14 cellular contexts compared by ENCODE assay signal in genomic region chr17:75239778-75240393, GRCh38. TPM values are rescaled to one million over a fixed set of nuclear protein-coding genes. Genes with fewer than 3 reads are reported as not detected.
DNase-seq lines count a peak whose midpoint lies in the region; ATAC-seq and TF ChIP-seq lines count a peak whose summit lies in the region.
"Had no signal": no experiment of that assay in that cellular context is flagged by ENCODE, and none has a peak within 500 bp of the region (broad histone marks: within the 10 kb centered on the region; RNA-seq: fewer than 3 reads in every experiment).

No MANE protein-coding gene starts in this region.

- H3K4me1 Mint-ChIP-seq in activated naive CD8-positive, alpha-beta T cell (ENCODE audit: low read depth) = peaks cover 39% of the 10 kb centered on the region
- H3K4me1 Mint-ChIP-seq in activated naive CD8-positive, alpha-beta T cell treated with anti-CD3 and anti-CD28 coated beads, Interleukin-2, amount 50 U/mL, for 24 hours = peaks cover 49% of the 10 kb centered on the region
- H3K4me1 Mint-ChIP-seq in activated CD4-positive, alpha-beta memory T cell treated with anti-CD3 and anti-CD28 coated beads for 36 hours (ENCODE audit: low read depth) = peaks cover 52% of the 10 kb centered on the region

- no peak for TF ChIP-seq POLR2A in esophagus muscularis mucosa (IDR thresholded peaks at IDR 0.05; ENCODE audit: low read depth)
- no peak for TF ChIP-seq POLR2A in testis (IDR thresholded peaks at IDR 0.05)
- TF ChIP-seq POLR2A in heart left ventricle (IDR thresholded peaks at IDR 0.05) = no peak

- ATAC-seq in activated naive CD8-positive, alpha-beta T cell treated with anti-CD3 and anti-CD28 coated beads, Interleukin-2, amount 50 U/mL, for 24 hours = no peak
- no peak for ATAC-seq in GM21515 (IDR thresholded peaks at IDR 0.05; ENCODE audit: unreplicated experiment)
- no peak for ATAC-seq in heart left ventricle

- DNase-seq in activated naive CD8-positive, alpha-beta T cell treated with anti-CD3 and anti-CD28 coated beads, Interleukin-2, amount 50 U/mL, for 24 hours = no peak
- DNase-seq in activated CD4-positive, alpha-beta memory T cell treated with anti-CD3 and anti-CD28 coated beads for 36 hours = no peak
- no peak for DNase-seq in esophagus muscularis mucosa (ENCODE audit: extremely low spot score)
- DNase-seq in testis = no peak
- no peak for DNase-seq in NCI-H2081 treated with DMSO at 0.1 percent for 48 hours (lab: John Stamatoyannopoulos, UW)
- no peak for DNase-seq in heart left ventricle
- DNase-seq: HFFc6, NCI-H446 treated with DMSO at 0.1 percent for 48 hours, spleen, stomach had no signal

- H3K36me3 ChIP-seq in esophagus muscularis mucosa (peaks cover 59 to 100% (median 99%) of the 10 kb centered on the region in 4 donors), testis (ENCODE audit: low read depth, missing control alignments) (peaks cover 2% of the 10 kb centered on the region), heart left ventricle (peaks cover 0 to 100% (median 98%) of the 10 kb centered on the region in 9 donors)

- TF ChIP-seq CTCF in esophagus muscularis mucosa (IDR thresholded peaks at IDR 0.05) (no peak), testis (IDR thresholded peaks at IDR 0.05) (no peak), heart left ventricle (IDR thresholded peaks at IDR 0.05) (no peak)

- peaks cover 11 to 25% (median 20%) of the 10 kb centered on the region in 4 donors for H3K4me1 ChIP-seq in esophagus muscularis mucosa
- H3K4me1 ChIP-seq in testis = peaks cover 14% of the 10 kb centered on the region
- peaks cover 0 to 48% (median 9%) of the 10 kb centered on the region in 12 donors for H3K4me1 ChIP-seq in heart left ventricle
- H3K4me1 ChIP-seq: body of pancreas had no signal

- no peaks in the 10 kb centered on the region for H3K9me3 Mint-ChIP-seq in activated naive CD8-positive, alpha-beta T cell (ENCODE audit: low read depth)
- H3K9me3 Mint-ChIP-seq in activated naive CD8-positive, alpha-beta T cell treated with anti-CD3 and anti-CD28 coated beads, Interleukin-2, amount 50 U/mL, for 24 hours = no peaks in the 10 kb centered on the region
- no peaks in the 10 kb centered on the region for H3K9me3 Mint-ChIP-seq in activated CD4-positive, alpha-beta memory T cell treated with anti-CD3 and anti-CD28 coated beads for 36 hours
- H3K9me3 Mint-ChIP-seq: HFFc6 had no signal

- peaks cover 4% of the 10 kb centered on the region for H3K36me3 Mint-ChIP-seq in activated naive CD8-positive, alpha-beta T cell
- H3K36me3 Mint-ChIP-seq in activated naive CD8-positive, alpha-beta T cell treated with anti-CD3 and anti-CD28 coated beads, Interleukin-2, amount 50 U/mL, for 24 hours (ENCODE audit: low read depth) = peaks cover 57% of the 10 kb centered on the region
- peaks cover 65% of the 10 kb centered on the region for H3K36me3 Mint-ChIP-seq in activated CD4-positive, alpha-beta memory T cell treated with anti-CD3 and anti-CD28 coated beads for 36 hours

- no peak for TF ChIP-seq EP300 in esophagus muscularis mucosa (IDR thresholded peaks at IDR 0.05)

- H3K4me3 ChIP-seq in esophagus muscularis mucosa (no peak overlapping the region), testis (no peak overlapping the region), heart left ventricle (no peak overlapping the region)
- H3K4me3 ChIP-seq: body of pancreas, stomach had no signal

- H3K4me3 Mint-ChIP-seq in activated naive CD8-positive, alpha-beta T cell = no peak overlapping the region
- H3K4me3 Mint-ChIP-seq in activated naive CD8-positive, alpha-beta T cell treated with anti-CD3 and anti-CD28 coated beads, Interleukin-2, amount 50 U/mL, for 24 hours = no peak overlapping the region
- H3K4me3 Mint-ChIP-seq in activated CD4-positive, alpha-beta memory T cell treated with anti-CD3 and anti-CD28 coated beads for 36 hours = no peak overlapping the region
- H3K4me3 Mint-ChIP-seq: HFFc6 had no signal

- peak overlapping the region in 3 of 4 donors; percentile 7 to 56 (median 12) for H3K27ac ChIP-seq in esophagus muscularis mucosa (replicated peaks in 1 of 4)
- peak overlapping the region; percentile 50 to 63 for H3K27ac ChIP-seq in testis
- H3K27ac ChIP-seq in heart left ventricle = no peak overlapping the region
- H3K27ac ChIP-seq: HL-60 had no signal

- intact Hi-C loops in activated CD4-positive, alpha-beta memory T cell treated with anti-CD3 and anti-CD28 coated beads for 36 hours (cut with micrococcal nuclease) = loop anchor here (2.0 kb wide), 1 partner anchor 173 kb away; no protein-coding TSS in a partner anchor
- intact Hi-C loops in esophagus muscularis mucosa (cut with DNase I) (no loop called here), testis (cut with DNase I; ENCODE audit: low total_unique reads) (no loop called here), heart left ventricle (cut with DNase I) (no loop called here)

- CTCF ChIA-PET in activated CD4-positive, alpha-beta memory T cell treated with anti-CD3 and anti-CD28 coated beads for 36 hours (lab: Charles Lee) = interaction anchor here (0.6 to 7.3 kb wide), 21 partner anchors 9 to 228 kb away, joined by 3 to 60 read pairs (median 4); partner anchors contain the start of genes GGA3, MIF4GD, MRPL58 and MRPS7

- no peaks in the 10 kb centered on the region for H3K9me3 ChIP-seq in esophagus muscularis mucosa
- H3K9me3 ChIP-seq in testis = no peaks in the 10 kb centered on the region
- H3K9me3 ChIP-seq in heart left ventricle = no peaks in the 10 kb centered on the region
- H3K9me3 ChIP-seq: body of pancreas, spleen, stomach had no signal

- no peaks in the 10 kb centered on the region for H3K27me3 Mint-ChIP-seq in activated naive CD8-positive, alpha-beta T cell
- no peaks in the 10 kb centered on the region for H3K27me3 Mint-ChIP-seq in activated naive CD8-positive, alpha-beta T cell treated with anti-CD3 and anti-CD28 coated beads, Interleukin-2, amount 50 U/mL, for 24 hours
- no peaks in the 10 kb centered on the region for H3K27me3 Mint-ChIP-seq in activated CD4-positive, alpha-beta memory T cell treated with anti-CD3 and anti-CD28 coated beads for 36 hours

- 93% methylated on average over 22 of the region's 23 CpGs for WGBS in esophagus muscularis mucosa
- 81 to 86% methylated on average over 16 to 23 of the region's 23 CpGs for WGBS in testis, 2 donors
- 89 to 94% (median 91%) methylated on average over 15 to 23 of the region's 23 CpGs for WGBS in heart left ventricle, 4 donors

- no peaks in the 10 kb centered on the region for H3K27me3 ChIP-seq in esophagus muscularis mucosa
- no peaks in the 10 kb centered on the region for H3K27me3 ChIP-seq in testis
- no peaks in the 10 kb centered on the region for H3K27me3 ChIP-seq in heart left ventricle
- H3K27me3 ChIP-seq: body of pancreas, spleen, stomach had no signal

- POLR2A ChIA-PET in activated CD4-positive, alpha-beta memory T cell treated with anti-CD3 and anti-CD28 coated beads for 36 hours (lab: Charles Lee) = interaction anchor here (1.1 to 3.6 kb wide), 5 partner anchors 10 to 31 kb away, joined by 3 to 21 read pairs (median 6); partner anchors contain the start of gene MIF4GD

- H3K27ac Mint-ChIP-seq in activated naive CD8-positive, alpha-beta T cell = peak overlapping the region; percentile 46
- no peak overlapping the region for H3K27ac Mint-ChIP-seq in activated naive CD8-positive, alpha-beta T cell treated with anti-CD3 and anti-CD28 coated beads, Interleukin-2, amount 50 U/mL, for 24 hours
- peak overlapping the region; percentile 58 for H3K27ac Mint-ChIP-seq in activated CD4-positive, alpha-beta memory T cell treated with anti-CD3 and anti-CD28 coated beads for 36 hours
- H3K27ac Mint-ChIP-seq: HFFc6 had no signal

RNA-seq across cellular contexts. Expression of gene GGA3, which starts 21.5 kb away (rescaled TPM):
- total RNA-seq in activated CD4-positive, alpha-beta memory T cell treated with anti-CD3 and anti-CD28 coated beads for 36 hours = 10 to 100 TPM; 68.5 to 70.7 TPM
- total RNA-seq in esophagus muscularis mucosa = 10 to 100 TPM; 14.6 to 31.4 (median 21.2) TPM
- total RNA-seq in testis = 10 to 100 TPM; 46.8 to 50.2 TPM
- 42.9 TPM for polyA plus RNA-seq in testis (ENCODE audit: insufficient read depth, low read depth, low replicate concordance)
- 10 to 100 TPM; 15.8 to 31.0 (median 23.3) TPM for total RNA-seq in heart left ventricle
- polyA plus RNA-seq in heart left ventricle = 10 to 100 TPM; 13.0 to 22.4 TPM

RNA-seq across cellular contexts. Expression of gene MRPS7, which starts 21.8 kb away (rescaled TPM):
- 10 to 100 TPM; 72.9 to 76.1 TPM for total RNA-seq in activated CD4-positive, alpha-beta memory T cell treated with anti-CD3 and anti-CD28 coated beads for 36 hours
- total RNA-seq in esophagus muscularis mucosa (10 to 100 TPM; 37.8 to 40.6 (median 39.1) TPM), testis (10 to 100 TPM; 53.3 to 72.9 TPM), heart left ventricle (100 to 1,000 TPM in 8 of 9 donors, 10 to 100 TPM in 1; 76.7 to 143 (median 116) TPM)
- polyA plus RNA-seq in testis (ENCODE audit: insufficient read depth, low read depth, low replicate concordance) (83.5 TPM), heart left ventricle (100 to 1,000 TPM; 109 to 110 TPM)

RNA-seq across cellular contexts. Expression of gene MIF4GD, which starts 31.1 kb away (rescaled TPM):
- 10 to 100 TPM; 50.2 to 57.2 TPM for total RNA-seq in activated CD4-positive, alpha-beta memory T cell treated with anti-CD3 and anti-CD28 coated beads for 36 hours
- total RNA-seq in esophagus muscularis mucosa (10 to 100 TPM; 42.4 to 52.0 (median 44.8) TPM), testis (10 to 100 TPM; 34.5 to 35.3 TPM), heart left ventricle (10 to 100 TPM; 13.1 to 34.7 (median 18.6) TPM)
- polyA plus RNA-seq in testis (ENCODE audit: insufficient read depth, low read depth, low replicate concordance) (37.1 TPM), heart left ventricle (10 to 100 TPM in 1 of 2 donors, 1 to 10 TPM in 1; 8.6 to 27.8 TPM)

RNA-seq across cellular contexts. Expression of gene NUP85, which starts 34.4 kb away (rescaled TPM):
- 100 to 1,000 TPM; 125 to 132 TPM for total RNA-seq in activated CD4-positive, alpha-beta memory T cell treated with anti-CD3 and anti-CD28 coated beads for 36 hours
- 10 to 100 TPM; 20.4 to 32.4 (median 23.3) TPM for total RNA-seq in esophagus muscularis mucosa
- 10 to 100 TPM; 57.8 to 76.1 TPM for total RNA-seq in testis
- 52.6 TPM for polyA plus RNA-seq in testis (ENCODE audit: insufficient read depth, low read depth, low replicate concordance)
- total RNA-seq in heart left ventricle = 10 to 100 TPM in 8 of 9 donors, 1 to 10 TPM in 1; 9.4 to 40.9 (median 21.5) TPM
- 10 to 100 TPM; 14.3 to 27.6 TPM for polyA plus RNA-seq in heart left ventricle

RNA-seq across cellular contexts. Expression of gene SLC25A19, which starts 49.3 kb away (rescaled TPM):
- 10 to 100 TPM; 57.9 to 62.3 TPM for total RNA-seq in activated CD4-positive, alpha-beta memory T cell treated with anti-CD3 and anti-CD28 coated beads for 36 hours
- 10 to 100 TPM in 3 of 4 donors, 1 to 10 TPM in 1; 9.6 to 17.5 (median 15.2) TPM for total RNA-seq in esophagus muscularis mucosa
- 10 to 100 TPM; 34.3 to 44.6 TPM for total RNA-seq in testis
- 98.0 TPM for polyA plus RNA-seq in testis (ENCODE audit: insufficient read depth, low read depth, low replicate concordance)
- total RNA-seq in heart left ventricle = 10 to 100 TPM in 6 of 9 donors, 1 to 10 TPM in 3; 7.0 to 27.9 (median 11.7) TPM
- 10 to 100 TPM; 15.9 to 23.3 TPM for polyA plus RNA-seq in heart left ventricle

Comparison
In these comparisons a context has a peak if more than half of its experiments do, and no peak if none do; other contexts are left out.
1. H3K27ac ChIP-seq: peak in esophagus muscularis mucosa (3 of 4) and testis (2 of 2); none in heart left ventricle (0 of 12).